Comparison of ENCODE assay signal across 28 cellular contexts in the genomic region with DNA sequence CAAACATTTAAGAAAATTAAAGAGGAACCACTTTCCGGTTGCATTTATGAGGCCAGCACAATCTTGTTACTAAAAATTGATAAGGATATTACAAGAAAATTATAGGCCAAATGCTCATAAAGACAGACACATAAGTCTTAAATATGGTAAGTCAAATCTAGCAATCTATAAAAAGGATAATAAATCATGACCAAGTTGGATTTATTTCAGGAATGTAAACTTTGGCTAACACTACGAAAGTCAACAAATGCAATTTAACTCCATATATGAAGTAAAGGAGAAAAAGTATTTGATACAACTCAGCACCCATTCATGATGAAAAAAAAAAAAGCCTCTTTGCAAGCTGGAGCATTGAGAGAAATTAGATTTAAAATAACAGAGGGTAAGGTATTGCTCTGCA.
"Had no signal": no experiment of that assay in that cellular context is flagged by ENCODE, and none has a peak within 500 bp of the region (broad histone marks: within the 10 kb centered on the region; RNA-seq: fewer than 3 reads in every experiment).

No MANE protein-coding gene starts in this region.

- H3K27ac ChIP-seq: neural progenitor cell, ovary, parathyroid adenoma, psoas muscle, right lobe of liver, sigmoid colon, stomach, thoracic aorta, thyroid gland, tibial nerve, upper lobe of left lung, vagina had no signal

- H2AFZ ChIP-seq: neural progenitor cell, parathyroid adenoma had no signal

- H3K27ac Mint-ChIP-seq: naive thymus-derived CD8-positive, alpha-beta T cell; natural killer cell treated with Interleukin-12 subunit alpha and Interleukin-12 subunit beta and Interleukin-15 and Interleukin-18, amount 100 ng/mL, for 72 hours; neural progenitor cell; progenitor cell of endocrine pancreas; stimulated activated effector memory CD8-positive, alpha-beta T cell treated with anti-CD3 and anti-CD28 coated beads, Interleukin-12 subunit alpha, Interleukin-12 subunit beta, amount 100 ng/mL, for 72 hours; stimulated activated naive B cell treated with anti-CD40 and anti-IgM and Interleukin-4, amounts not matched to agents 10 μg/mL and 1 μg/mL and 100 μg/mL, for 72 hours; stimulated activated naive CD8-positive, alpha-beta T cell treated with anti-CD3 and anti-CD28 coated beads, Interleukin-15, Interleukin-2, amounts not matched to agents 100 ng/mL and 50 ng/mL, for 24 hours had no signal

- H3K27me3 Mint-ChIP-seq: progenitor cell of endocrine pancreas; stimulated activated naive B cell treated with anti-CD40 and anti-IgM and Interleukin-4, amounts not matched to agents 10 μg/mL and 1 μg/mL and 100 μg/mL, for 72 hours had no signal

- H3K79me2 ChIP-seq: parathyroid adenoma had no signal

- H3K4me2 ChIP-seq: neural progenitor cell had no signal

- H3K36me3 ChIP-seq: neural progenitor cell, ovary, right lobe of liver, sigmoid colon, stomach, thoracic aorta, thyroid gland, tibial nerve, upper lobe of left lung, vagina had no signal

- H3K9me3 Mint-ChIP-seq: naive thymus-derived CD8-positive, alpha-beta T cell; natural killer cell treated with Interleukin-12 subunit alpha and Interleukin-12 subunit beta and Interleukin-15 and Interleukin-18, amount 100 ng/mL, for 72 hours; neural progenitor cell; stimulated activated effector memory CD8-positive, alpha-beta T cell treated with anti-CD3 and anti-CD28 coated beads, Interleukin-12 subunit alpha, Interleukin-12 subunit beta, amount 100 ng/mL, for 72 hours; stimulated activated naive B cell treated with anti-CD40 and anti-IgM and Interleukin-4, amounts not matched to agents 10 μg/mL and 1 μg/mL and 100 μg/mL, for 72 hours; stimulated activated naive CD8-positive, alpha-beta T cell treated with anti-CD3 and anti-CD28 coated beads, Interleukin-15, Interleukin-2, amounts not matched to agents 100 ng/mL and 50 ng/mL, for 24 hours had no signal

- ATAC-seq: naive thymus-derived CD8-positive, alpha-beta T cell; natural killer cell treated with Interleukin-12 subunit alpha and Interleukin-12 subunit beta and Interleukin-15 and Interleukin-18, amount 100 ng/mL, for 72 hours; psoas muscle; right cardiac atrium; right lobe of liver; stimulated activated effector memory CD8-positive, alpha-beta T cell treated with anti-CD3 and anti-CD28 coated beads, Interleukin-12 subunit alpha, Interleukin-12 subunit beta, amount 100 ng/mL, for 72 hours; stimulated activated naive B cell treated with anti-CD40 and anti-IgM and Interleukin-4, amounts not matched to agents 10 μg/mL and 1 μg/mL and 100 μg/mL, for 72 hours had no signal

- H3K9me3 ChIP-seq: ovary, psoas muscle, right lobe of liver, sigmoid colon, stomach, thoracic aorta, thyroid gland, tibial nerve, upper lobe of left lung, vagina had no signal

- H3K4me3 ChIP-seq: neural progenitor cell, ovary, psoas muscle, right lobe of liver, sigmoid colon, stomach, thoracic aorta, thyroid gland, tibial nerve, upper lobe of left lung, vagina had no signal

- H3K36me3 Mint-ChIP-seq: naive thymus-derived CD8-positive, alpha-beta T cell; natural killer cell treated with Interleukin-12 subunit alpha and Interleukin-12 subunit beta and Interleukin-15 and Interleukin-18, amount 100 ng/mL, for 72 hours; stimulated activated naive B cell treated with anti-CD40 and anti-IgM and Interleukin-4, amounts not matched to agents 10 μg/mL and 1 μg/mL and 100 μg/mL, for 72 hours had no signal

- H3K4me3 Mint-ChIP-seq: naive thymus-derived CD8-positive, alpha-beta T cell; natural killer cell treated with Interleukin-12 subunit alpha and Interleukin-12 subunit beta and Interleukin-15 and Interleukin-18, amount 100 ng/mL, for 72 hours; neural progenitor cell; stimulated activated effector memory CD8-positive, alpha-beta T cell treated with anti-CD3 and anti-CD28 coated beads, Interleukin-12 subunit alpha, Interleukin-12 subunit beta, amount 100 ng/mL, for 72 hours; stimulated activated naive B cell treated with anti-CD40 and anti-IgM and Interleukin-4, amounts not matched to agents 10 μg/mL and 1 μg/mL and 100 μg/mL, for 72 hours; stimulated activated naive CD8-positive, alpha-beta T cell treated with anti-CD3 and anti-CD28 coated beads, Interleukin-15, Interleukin-2, amounts not matched to agents 100 ng/mL and 50 ng/mL, for 24 hours had no signal

- H3K9ac ChIP-seq: neural progenitor cell, parathyroid adenoma had no signal

- H3K27me3 ChIP-seq: ovary, right lobe of liver, sigmoid colon, stomach, thyroid gland, tibial nerve, upper lobe of left lung, vagina had no signal

- DNase-seq: naive thymus-derived CD8-positive, alpha-beta T cell; occipital lobe; ovary; posterior cingulate gyrus; psoas muscle; right cardiac atrium; right lobe of liver; sigmoid colon; small intestine; stimulated activated CD4-positive, alpha-beta T cell treated with anti-CD3 and anti-CD28 coated beads, Interleukin-15, amount 100 ng/mL, for 24 hours; stimulated activated CD4-positive, alpha-beta T cell treated with anti-CD3 and anti-CD28 coated beads, Interleukin-2, amount 100 ng/mL, for 24 hours; stimulated activated CD4-positive, alpha-beta T cell treated with anti-CD3 and anti-CD28 coated beads, Interleukin-2, amount 100 ng/mL, for 48 hours; stimulated activated CD4-positive, alpha-beta T cell treated with anti-CD3 and anti-CD28 coated beads, Interleukin-4, amount 100 ng/mL, for 24 hours; stimulated activated naive B cell treated with anti-CD40 and anti-IgM and Interleukin-4, amounts not matched to agents 10 μg/mL and 1 μg/mL and 100 μg/mL, for 72 hours; stimulated activated naive CD4-positive, alpha-beta T cell treated with Interleukin-2 at 50 U/mL for 16 hours; stomach; thyroid gland; trophoblast cell; upper lobe of left lung had no signal

- H3K4me1 ChIP-seq: neural progenitor cell, parathyroid adenoma, psoas muscle, vagina had no signal
